1 cellular context compared by ENCODE assay signal in the genomic region with DNA sequence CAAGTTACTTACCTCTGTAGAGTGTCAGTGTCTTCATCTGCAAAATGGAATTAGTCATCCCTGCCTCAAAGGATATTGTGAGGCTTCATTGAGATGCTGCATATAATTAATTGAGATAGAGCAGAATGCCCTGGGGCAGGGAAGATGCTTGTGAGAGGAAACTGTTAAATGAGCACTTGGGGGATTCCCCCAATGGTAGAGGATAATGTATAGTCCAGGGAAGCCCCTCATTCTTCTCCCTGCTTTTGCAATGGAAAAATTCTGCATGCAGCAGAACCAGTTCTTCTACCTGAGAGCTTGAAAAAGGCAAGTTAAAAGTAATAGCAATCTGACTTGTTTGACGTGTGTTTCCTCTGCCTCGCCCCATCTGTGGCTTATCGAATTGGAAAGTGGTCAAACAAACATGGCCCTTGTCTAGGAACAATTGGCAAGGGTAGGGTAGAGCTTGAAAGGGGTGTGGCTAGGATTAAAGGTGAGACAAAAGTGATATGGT.
TF ChIP-seq lines count a peak whose summit lies in the region.

No MANE protein-coding gene starts in this region.

TF ChIP-seq in GM12878, 131 proteins besides CTCF, POLR2A, EP300 and RAD21 (continued from another document):
- TF ChIP-seq SKIL (IDR thresholded peaks at IDR 0.05; ENCODE audit: low read depth, poor library complexity, severe bottlenecking) (no peak), CREM (IDR thresholded peaks at IDR 0.05; ENCODE audit: low read depth) (no peak), STAT3 (IDR thresholded peaks at IDR 0.05; ENCODE audit: low read depth, low read length) (no peak), POLR2AphosphoS5 (IDR thresholded peaks at IDR 0.05; ENCODE audit: low read length) (no peak), ZZZ3 (IDR thresholded peaks at IDR 0.05; ENCODE audit: control insufficient read depth, insufficient read length, low read depth) (no peak)
- TF ChIP-seq, protein P1, sequence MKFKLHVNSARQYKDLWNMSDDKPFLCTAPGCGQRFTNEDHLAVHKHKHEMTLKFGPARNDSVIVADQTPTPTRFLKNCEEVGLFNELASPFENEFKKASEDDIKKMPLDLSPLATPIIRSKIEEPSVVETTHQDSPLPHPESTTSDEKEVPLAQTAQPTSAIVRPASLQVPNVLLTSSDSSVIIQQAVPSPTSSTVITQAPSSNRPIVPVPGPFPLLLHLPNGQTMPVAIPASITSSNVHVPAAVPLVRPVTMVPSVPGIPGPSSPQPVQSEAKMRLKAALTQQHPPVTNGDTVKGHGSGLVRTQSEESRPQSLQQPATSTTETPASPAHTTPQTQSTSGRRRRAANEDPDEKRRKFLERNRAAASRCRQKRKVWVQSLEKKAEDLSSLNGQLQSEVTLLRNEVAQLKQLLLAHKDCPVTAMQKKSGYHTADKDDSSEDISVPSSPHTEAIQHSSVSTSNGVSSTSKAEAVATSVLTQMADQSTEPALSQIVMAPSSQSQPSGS (IDR thresholded peaks at IDR 0.05; ENCODE audit: low read length): no peak
- TF ChIP-seq, protein P2, sequence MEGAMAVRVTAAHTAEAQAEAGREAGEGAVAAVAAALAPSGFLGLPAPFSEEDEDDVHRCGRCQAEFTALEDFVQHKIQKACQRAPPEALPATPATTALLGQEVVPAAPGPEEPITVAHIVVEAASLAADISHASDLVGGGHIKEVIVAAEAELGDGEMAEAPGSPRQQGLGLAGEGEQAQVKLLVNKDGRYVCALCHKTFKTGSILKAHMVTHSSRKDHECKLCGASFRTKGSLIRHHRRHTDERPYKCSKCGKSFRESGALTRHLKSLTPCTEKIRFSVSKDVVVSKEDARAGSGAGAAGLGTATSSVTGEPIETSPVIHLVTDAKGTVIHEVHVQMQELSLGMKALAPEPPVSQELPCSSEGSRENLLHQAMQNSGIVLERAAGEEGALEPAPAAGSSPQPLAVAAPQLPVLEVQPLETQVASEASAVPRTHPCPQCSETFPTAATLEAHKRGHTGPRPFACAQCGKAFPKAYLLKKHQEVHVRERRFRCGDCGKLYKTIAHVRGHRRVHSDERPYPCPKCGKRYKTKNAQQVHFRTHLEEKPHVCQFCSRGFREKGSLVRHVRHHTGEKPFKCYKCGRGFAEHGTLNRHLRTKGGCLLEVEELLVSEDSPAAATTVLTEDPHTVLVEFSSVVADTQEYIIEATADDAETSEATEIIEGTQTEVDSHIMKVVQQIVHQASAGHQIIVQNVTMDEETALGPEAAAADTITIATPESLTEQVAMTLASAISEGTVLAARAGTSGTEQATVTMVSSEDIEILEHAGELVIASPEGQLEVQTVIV (IDR thresholded peaks at IDR 0.05; ENCODE audit: borderline replicate concordance, partially characterized antibody): no peak
